1 cellular context compared by ENCODE assay signal in genomic region chr5:176692835-176693476, GRCh38.
A peak's percentile ranks its signal among the peaks of the same experiment; 100 is the strongest.
TF ChIP-seq lines count a peak whose summit lies in the region.

No MANE protein-coding gene starts in this region.

TF ChIP-seq in HEK293, 187 proteins besides CTCF, POLR2A, EP300 and RAD21 (continued from another document and continues in another):
- TF ChIP-seq, protein P1, sequence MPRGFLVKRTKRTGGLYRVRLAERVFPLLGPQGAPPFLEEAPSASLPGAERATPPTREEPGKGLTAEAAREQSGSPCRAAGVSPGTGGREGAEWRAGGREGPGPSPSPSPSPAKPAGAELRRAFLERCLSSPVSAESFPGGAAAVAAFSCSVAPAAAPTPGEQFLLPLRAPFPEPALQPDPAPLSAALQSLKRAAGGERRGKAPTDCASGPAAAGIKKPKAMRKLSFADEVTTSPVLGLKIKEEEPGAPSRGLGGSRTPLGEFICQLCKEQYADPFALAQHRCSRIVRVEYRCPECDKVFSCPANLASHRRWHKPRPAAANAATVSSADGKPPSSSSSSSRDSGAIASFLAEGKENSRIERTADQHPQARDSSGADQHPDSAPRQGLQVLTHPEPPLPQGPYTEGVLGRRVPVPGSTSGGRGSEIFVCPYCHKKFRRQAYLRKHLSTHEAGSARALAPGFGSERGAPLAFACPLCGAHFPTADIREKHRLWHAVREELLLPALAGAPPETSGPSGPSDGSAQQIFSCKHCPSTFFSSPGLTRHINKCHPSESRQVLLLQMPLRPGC (tag by site-specific recombination; IDR thresholded peaks at IDR 0.05), result peak; percentile 90
- TF ChIP-seq ZNF514 (tag by site-specific recombination; IDR thresholded peaks at IDR 0.05) (no peak), ZIC2 (tag by site-specific recombination; IDR thresholded peaks at IDR 0.05) (peak; percentile 77), GLI4 (tag by site-specific recombination; IDR thresholded peaks at IDR 0.05) (no peak), ZNF660 (tag by site-specific recombination; IDR thresholded peaks at IDR 0.05) (peak; percentile 30; the same call in 1 of the 2 replicates), ZNF248 (tag by site-specific recombination; IDR thresholded peaks at IDR 0.05) (no peak), BCL11A (tag by site-specific recombination; IDR thresholded peaks at IDR 0.05; ENCODE audit: low read depth) (no peak), ZNF433 (tag by site-specific recombination; IDR thresholded peaks at IDR 0.05; ENCODE audit: low read depth) (no peak), ZNF585B (tag by site-specific recombination; IDR thresholded peaks at IDR 0.05) (no peak), ZNF19 (tag by site-specific recombination; IDR thresholded peaks at IDR 0.05; ENCODE audit: low read depth) (no peak), ZNF600 (tag by site-specific recombination; IDR thresholded peaks at IDR 0.05) (no peak; the same call in 1 of the 2 replicates), ZNF670 (tag by site-specific recombination; IDR thresholded peaks at IDR 0.05; ENCODE audit: low read depth) (no peak), ZNF274 (IDR thresholded peaks at IDR 0.05; ENCODE audit: low read length) (no peak), ZNF274 (tag by site-specific recombination; IDR thresholded peaks at IDR 0.05; ENCODE audit: borderline replicate concordance) (no peak), ZBTB26 (tag by site-specific recombination; optimal IDR thresholded peaks at IDR 0.05) (no peak), EGR2 (tag by site-specific recombination; IDR thresholded peaks at IDR 0.05; ENCODE audit: low read depth) (peak; percentile 89; the same call in 1 of the 2 replicates), ZSCAN23 (tag by site-specific recombination; IDR thresholded peaks at IDR 0.05) (no peak), ZNF155 (tag by site-specific recombination; IDR thresholded peaks at IDR 0.05) (no peak), ZNF785 (tag by site-specific recombination; IDR thresholded peaks at IDR 0.05) (no peak), ZNF768 (tag by site-specific recombination; IDR thresholded peaks at IDR 0.05) (no peak), ZNF621 (tag by site-specific recombination; IDR thresholded peaks at IDR 0.05) (no peak), ZNF426 (tag by site-specific recombination; IDR thresholded peaks at IDR 0.05) (no peak), ZNF324 (tag by site-specific recombination; IDR thresholded peaks at IDR 0.05) (peak; percentile 70; the same call in 1 of the 2 replicates), ZNF624 (tag by site-specific recombination; IDR thresholded peaks at IDR 0.05) (no peak), FEZF1 (tag by site-specific recombination; IDR thresholded peaks at IDR 0.05) (peak; percentile 79), ZNF843 (tag by site-specific recombination; IDR thresholded peaks at IDR 0.05) (peak; percentile 87), TCF7L2 (IDR thresholded peaks at IDR 0.05; ENCODE audit: borderline replicate concordance, low read depth, low read length) (peak; percentile 53; the same call in 1 of the 2 replicates), ZNF548 (tag by site-specific recombination; IDR thresholded peaks at IDR 0.05) (no peak), TSHZ1 (tag by site-specific recombination; IDR thresholded peaks at IDR 0.05; ENCODE audit: borderline replicate concordance) (peak; percentile 57; the same call in 1 of the 2 replicates), ZNF48 (tag by site-specific recombination; IDR thresholded peaks at IDR 0.05) (no peak), HIC1 (tag by site-specific recombination; IDR thresholded peaks at IDR 0.05) (peak; percentile 66), ZNF2 (tag by site-specific recombination; IDR thresholded peaks at IDR 0.05) (peak; percentile 53; the same call in 1 of the 2 replicates), ZSCAN5A (tag by site-specific recombination; IDR thresholded peaks at IDR 0.05) (no peak), ZNF677 (tag by site-specific recombination; IDR thresholded peaks at IDR 0.05) (no peak), ZBTB8A (tag by site-specific recombination; IDR thresholded peaks at IDR 0.05) (peak; percentile 42; the same call in 1 of the 2 replicates), ZNF561 (tag by site-specific recombination; IDR thresholded peaks at IDR 0.05; ENCODE audit: borderline replicate concordance) (peak; percentile 74), ZXDB (tag by site-specific recombination; IDR thresholded peaks at IDR 0.05) (peak; percentile 52; the same call in 1 of the 2 replicates), YY1 (tag by site-specific recombination; IDR thresholded peaks at IDR 0.05) (no peak), ZNF501 (tag by site-specific recombination; IDR thresholded peaks at IDR 0.05) (no peak), ZNF518A (tag by site-specific recombination; conservative IDR thresholded peaks at IDR 0.05; ENCODE audit: low read depth) (no peak), ZNF626 (tag by site-specific recombination; IDR thresholded peaks at IDR 0.05) (no peak), ZNF202 (tag by site-specific recombination; IDR thresholded peaks at IDR 0.05; ENCODE audit: borderline replicate concordance) (no peak), SALL2 (tag by site-specific recombination; IDR thresholded peaks at IDR 0.05; ENCODE audit: borderline replicate concordance) (no peak), ZNF169 (tag by site-specific recombination; IDR thresholded peaks at IDR 0.05) (no peak), ZNF560 (tag by site-specific recombination; IDR thresholded peaks at IDR 0.05; ENCODE audit: borderline replicate concordance) (no peak)
- TF ChIP-seq, protein P2, sequence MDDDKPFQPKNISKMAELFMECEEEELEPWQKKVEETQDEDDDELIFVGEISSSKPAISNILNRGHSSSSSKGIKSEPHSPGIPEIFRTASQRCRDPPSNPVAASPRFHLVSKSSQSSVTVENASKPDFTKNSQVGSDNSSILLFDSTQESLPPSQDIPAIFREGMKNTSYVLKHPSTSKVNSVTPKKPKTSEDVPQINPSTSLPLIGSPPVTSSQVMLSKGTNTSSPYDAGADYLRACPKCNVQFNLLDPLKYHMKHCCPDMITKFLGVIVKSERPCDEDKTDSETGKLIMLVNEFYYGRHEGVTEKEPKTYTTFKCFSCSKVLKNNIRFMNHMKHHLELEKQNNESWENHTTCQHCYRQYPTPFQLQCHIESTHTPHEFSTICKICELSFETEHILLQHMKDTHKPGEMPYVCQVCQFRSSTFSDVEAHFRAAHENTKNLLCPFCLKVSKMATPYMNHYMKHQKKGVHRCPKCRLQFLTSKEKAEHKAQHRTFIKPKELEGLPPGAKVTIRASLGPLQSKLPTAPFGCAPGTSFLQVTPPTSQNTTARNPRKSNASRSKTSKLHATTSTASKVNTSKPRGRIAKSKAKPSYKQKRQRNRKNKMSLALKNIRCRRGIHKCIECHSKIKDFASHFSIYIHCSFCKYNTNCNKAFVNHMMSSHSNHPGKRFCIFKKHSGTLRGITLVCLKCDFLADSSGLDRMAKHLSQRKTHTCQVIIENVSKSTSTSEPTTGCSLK (tag by site-specific recombination; IDR thresholded peaks at IDR 0.05), result no peak
- TF ChIP-seq, protein P3, sequence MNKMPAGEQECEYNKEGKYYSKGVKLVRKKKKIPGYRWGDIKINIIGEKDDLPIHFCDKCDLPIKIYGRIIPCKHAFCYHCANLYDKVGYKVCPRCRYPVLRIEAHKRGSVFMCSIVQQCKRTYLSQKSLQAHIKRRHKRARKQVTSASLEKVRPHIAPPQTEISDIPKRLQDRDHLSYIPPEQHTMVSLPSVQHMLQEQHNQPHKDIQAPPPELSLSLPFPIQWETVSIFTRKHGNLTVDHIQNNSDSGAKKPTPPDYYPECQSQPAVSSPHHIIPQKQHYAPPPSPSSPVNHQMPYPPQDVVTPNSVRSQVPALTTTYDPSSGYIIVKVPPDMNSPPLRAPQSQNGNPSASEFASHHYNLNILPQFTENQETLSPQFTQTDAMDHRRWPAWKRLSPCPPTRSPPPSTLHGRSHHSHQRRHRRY (tag by site-specific recombination; IDR thresholded peaks at IDR 0.05), result no peak
